18 cellular contexts compared by ENCODE assay signal in genomic region chr19:45037393-45038169, GRCh38. TPM values are rescaled to one million over a fixed set of nuclear protein-coding genes. Genes with fewer than 3 reads are reported as not detected.
DNase-seq lines count a peak whose midpoint lies in the region; ATAC-seq lines count a peak whose summit lies in the region.
"Had no signal": no experiment of that assay in that cellular context is flagged by ENCODE, and none has a peak within 500 bp of the region (broad histone marks: within the 10 kb centered on the region; RNA-seq: fewer than 3 reads in every experiment).

No MANE protein-coding gene starts in this region.

- CTCF ChIA-PET in T-cell (lab: Charles Lee) = no interaction called here

- H3K4me3 Mint-ChIP-seq in activated naive CD4-positive, alpha-beta T cell treated with anti-CD3 and anti-CD28 coated beads, Interleukin-2, amount 50 U/mL, for 24 hours = peak overlapping the region; percentile 76
- H3K4me3 Mint-ChIP-seq in T-cell (peak overlapping the region; percentile 46 to 100 (median 62)), immature natural killer cell (peak overlapping the region; percentile 56 to 99 (median 95))
- H3K4me3 Mint-ChIP-seq in stimulated activated naive CD8-positive, alpha-beta T cell treated with anti-CD3 and anti-CD28 coated beads, Interleukin-15, amount 100 ng/mL, for 72 hours = peak overlapping the region; percentile 40 to 50

- DNase-seq in activated naive CD4-positive, alpha-beta T cell treated with anti-CD3 and anti-CD28 coated beads, Interleukin-2, amount 50 U/mL, for 72 hours (ENCODE audit: low spot score in 2 of 2) = no peak
- DNase-seq in T-cell (no peak), immature natural killer cell (no peak), COLO829 (ENCODE audit: low spot score) (no peak), NCI-H526 (lab: John Stamatoyannopoulos, UW) (no peak)
- no peak for DNase-seq in stimulated activated naive CD8-positive, alpha-beta T cell treated with anti-CD3 and anti-CD28 coated beads, Interleukin-15, amount 100 ng/mL, for 72 hours
- no peak for DNase-seq in activated CD4-positive, CD25-positive, alpha-beta regulatory T cell (lab: John Stamatoyannopoulos, UW)
- DNase-seq: brain microvascular endothelial cell, EL, endodermal cell, foreskin fibroblast, mesendoderm, NCI-H1092 treated with DMSO at 0.1 percent for 48 hours, NCI-H345, trophoblast cell, WERI-Rb-1 had no signal

- H3K27ac Mint-ChIP-seq in activated naive CD4-positive, alpha-beta T cell treated with anti-CD3 and anti-CD28 coated beads, Interleukin-2, amount 50 U/mL, for 24 hours = no peak overlapping the region
- H3K27ac Mint-ChIP-seq in activated naive CD4-positive, alpha-beta T cell treated with anti-CD3 and anti-CD28 coated beads, Interleukin-2, amount 50 U/mL, for 72 hours = peak overlapping the region in 1 of 2 donors; percentile 72
- H3K27ac Mint-ChIP-seq in T-cell (peak overlapping the region in 1 of 2 donors; percentile 52), immature natural killer cell (peak overlapping the region in 5 of 6 donors; percentile 30 to 79 (median 35))
- H3K27ac Mint-ChIP-seq in stimulated activated naive CD8-positive, alpha-beta T cell treated with anti-CD3 and anti-CD28 coated beads, Interleukin-15, amount 100 ng/mL, for 72 hours = peak overlapping the region in 1 of 2 donors; percentile 82
- H3K27ac Mint-ChIP-seq: endodermal cell had no signal

- ATAC-seq in activated naive CD4-positive, alpha-beta T cell treated with anti-CD3 and anti-CD28 coated beads, Interleukin-2, amount 50 U/mL, for 72 hours = no peak
- ATAC-seq in T-cell (replicated peaks in 1 of 4) = no peak
- no peak for ATAC-seq in stimulated activated naive CD8-positive, alpha-beta T cell treated with anti-CD3 and anti-CD28 coated beads, Interleukin-15, amount 100 ng/mL, for 72 hours

- peaks cover 26% of the 10 kb centered on the region for H3K36me3 Mint-ChIP-seq in activated naive CD4-positive, alpha-beta T cell treated with anti-CD3 and anti-CD28 coated beads, Interleukin-2, amount 50 U/mL, for 24 hours
- H3K36me3 Mint-ChIP-seq in activated naive CD4-positive, alpha-beta T cell treated with anti-CD3 and anti-CD28 coated beads, Interleukin-2, amount 50 U/mL, for 72 hours = peaks cover 40 to 45% of the 10 kb centered on the region in 2 donors
- H3K36me3 Mint-ChIP-seq in T-cell (peaks cover 36% of the 10 kb centered on the region), immature natural killer cell (peaks cover 11 to 20% (median 15%) of the 10 kb centered on the region in 3 donors)

- peaks cover 31% of the 10 kb centered on the region for H3K4me1 Mint-ChIP-seq in activated naive CD4-positive, alpha-beta T cell treated with anti-CD3 and anti-CD28 coated beads, Interleukin-2, amount 50 U/mL, for 24 hours
- H3K4me1 Mint-ChIP-seq in T-cell (peaks cover 32 to 33% (median 32%) of the 10 kb centered on the region in 3 donors), immature natural killer cell (peaks cover 31 to 33% of the 10 kb centered on the region in 2 donors)
- H3K4me1 Mint-ChIP-seq in stimulated activated naive CD8-positive, alpha-beta T cell treated with anti-CD3 and anti-CD28 coated beads, Interleukin-15, amount 100 ng/mL, for 72 hours = peaks cover 35% of the 10 kb centered on the region

- POLR2A ChIA-PET in T-cell (lab: Charles Lee) = no interaction called here

- no peaks in the 10 kb centered on the region for H3K9me3 Mint-ChIP-seq in activated naive CD4-positive, alpha-beta T cell treated with anti-CD3 and anti-CD28 coated beads, Interleukin-2, amount 50 U/mL, for 24 hours
- H3K9me3 Mint-ChIP-seq in activated naive CD4-positive, alpha-beta T cell treated with anti-CD3 and anti-CD28 coated beads, Interleukin-2, amount 50 U/mL, for 72 hours = no peaks in the 10 kb centered on the region
- H3K9me3 Mint-ChIP-seq in T-cell (no peaks in the 10 kb centered on the region), immature natural killer cell (no peaks in the 10 kb centered on the region)
- no peaks in the 10 kb centered on the region for H3K9me3 Mint-ChIP-seq in stimulated activated naive CD8-positive, alpha-beta T cell treated with anti-CD3 and anti-CD28 coated beads, Interleukin-15, amount 100 ng/mL, for 72 hours
- H3K9me3 Mint-ChIP-seq: endodermal cell had no signal

- no peaks in the 10 kb centered on the region for H3K27me3 Mint-ChIP-seq in activated naive CD4-positive, alpha-beta T cell treated with anti-CD3 and anti-CD28 coated beads, Interleukin-2, amount 50 U/mL, for 24 hours
- no peaks in the 10 kb centered on the region for H3K27me3 Mint-ChIP-seq in T-cell
- H3K27me3 Mint-ChIP-seq in immature natural killer cell (ENCODE audit: low read depth in 3 of 3) = peaks cover 4 to 10% (median 10%) of the 10 kb centered on the region in 3 donors
- no peaks in the 10 kb centered on the region for H3K27me3 Mint-ChIP-seq in stimulated activated naive CD8-positive, alpha-beta T cell treated with anti-CD3 and anti-CD28 coated beads, Interleukin-15, amount 100 ng/mL, for 72 hours

RNA-seq across cellular contexts. Expression of gene CLASRP, which starts 1.3 kb away (rescaled TPM):
- total RNA-seq in activated naive CD4-positive, alpha-beta T cell treated with anti-CD3 and anti-CD28 coated beads, Interleukin-2, amount 50 U/mL, for 72 hours = 100 to 1,000 TPM; 115 to 133 TPM
- total RNA-seq in T-cell = 100 to 1,000 TPM; 141 to 153 (median 149) TPM
- polyA plus RNA-seq in immature natural killer cell = 1 to 10 TPM; 2.7 to 9.0 (median 2.9) TPM

RNA-seq across cellular contexts. Expression of gene RELB, which starts 36.3 kb away (rescaled TPM):
- total RNA-seq in activated naive CD4-positive, alpha-beta T cell treated with anti-CD3 and anti-CD28 coated beads, Interleukin-2, amount 50 U/mL, for 72 hours = 10 to 100 TPM; 31.7 to 56.5 TPM
- 10 to 100 TPM; 29.4 to 65.5 (median 40.4) TPM for total RNA-seq in T-cell
- polyA plus RNA-seq in immature natural killer cell = 10 to 100 TPM in 1 of 3 donors, 1 to 10 TPM in 2; 6.0 to 15.4 (median 7.1) TPM

RNA-seq across cellular contexts. Expression of gene ZNF296, which starts 38.7 kb away (rescaled TPM):
- total RNA-seq in activated naive CD4-positive, alpha-beta T cell treated with anti-CD3 and anti-CD28 coated beads, Interleukin-2, amount 50 U/mL, for 72 hours = 1 to 10 TPM; 2.3 to 6.7 TPM
- 1 to 10 TPM; 1.4 to 4.3 (median 3.5) TPM for total RNA-seq in T-cell
- polyA plus RNA-seq in immature natural killer cell = 10 to 100 TPM in 2 of 3 donors, 1 to 10 TPM in 1; 4.0 to 25.6 (median 12.4) TPM
- total RNA-seq: SJSA1 had no signal

RNA-seq across cellular contexts. Expression of gene GEMIN7, which starts 41.5 kb away (rescaled TPM):
- 10 to 100 TPM in 1 of 2 donors, 1 to 10 TPM in 1; 8.3 to 54.3 TPM for total RNA-seq in activated naive CD4-positive, alpha-beta T cell treated with anti-CD3 and anti-CD28 coated beads, Interleukin-2, amount 50 U/mL, for 72 hours
- 10 to 100 TPM in 4 of 5 donors, 1 to 10 TPM in 1; 4.0 to 23.1 (median 22.7) TPM for total RNA-seq in T-cell
- 100 to 1,000 TPM; 120 to 130 (median 123) TPM for polyA plus RNA-seq in immature natural killer cell

RNA-seq across cellular contexts. Expression of gene PPP1R37, which starts 55.4 kb away (rescaled TPM):
- total RNA-seq in activated naive CD4-positive, alpha-beta T cell treated with anti-CD3 and anti-CD28 coated beads, Interleukin-2, amount 50 U/mL, for 72 hours = 10 to 100 TPM; 12.4 to 18.3 TPM
- 10 to 100 TPM; 17.2 to 35.2 (median 30.4) TPM for total RNA-seq in T-cell
- 1 to 10 TPM in 1 of 3 donors, under 1 TPM in 1, not detected in 1; 0.37 to 1.1 TPM for polyA plus RNA-seq in immature natural killer cell

Comparison
In these comparisons a context has a peak if more than half of its experiments do, and no peak if none do; other contexts are left out.
1. H3K4me3 Mint-ChIP-seq: peak in every context shown above with its lines; median percentile 95 in immature natural killer cell; 76 in activated naive CD4-positive, alpha-beta T cell treated with anti-CD3 and anti-CD28 coated beads, Interleukin-2, amount 50 U/mL, for 24 hours; 62 in T-cell; 45 in stimulated activated naive CD8-positive, alpha-beta T cell treated with anti-CD3 and anti-CD28 coated beads, Interleukin-15, amount 100 ng/mL, for 72 hours.